Comparison of ENCODE assay signal across 8 cellular contexts in genomic region chrX:40996886-40997530, GRCh38.
DNase-seq lines count a peak whose midpoint lies in the region; ATAC-seq and TF ChIP-seq lines count a peak whose summit lies in the region.

No MANE protein-coding gene starts in this region.

- no peaks in the 10 kb centered on the region for H3K9me3 ChIP-seq in HUES48 (ENCODE audit: control insufficient read depth, insufficient read depth, low read length)
- no peaks in the 10 kb centered on the region for H3K9me3 ChIP-seq in psoas muscle
- no peaks in the 10 kb centered on the region for H3K9me3 ChIP-seq in Peyer's patch

- ATAC-seq in psoas muscle (peak; percentile 55 to 89 (median 88)), GM21576 (IDR thresholded peaks at IDR 0.05; ENCODE audit: unreplicated experiment) (no peak)

- peak overlapping the region; percentile 10; the same call in 1 of the 2 replicates for H3K9ac ChIP-seq in HUES48 (ENCODE audit: low read depth, low read length)

- DNase-seq in Caki2 (ENCODE audit: low read depth): peak; percentile 57
- peak; percentile 82 for DNase-seq in SKM-1 treated with dmso at 0.1 percent for 144 hours (lab: John Stamatoyannopoulos, UW; ENCODE audit: unreplicated experiment)
- DNase-seq in germinal center (ENCODE audit: low spot score): peak; percentile 9
- DNase-seq in psoas muscle: no peak
- DNase-seq in Peyer's patch: no peak
- DNase-seq in stimulated activated CD8-positive, alpha-beta memory T cell treated with anti-CD3 and anti-CD28 coated beads, Interleukin-4, amount 100 ng/mL, for 48 hours: no peak

- no peak for TF ChIP-seq CTCF in psoas muscle (IDR thresholded peaks at IDR 0.05)
- TF ChIP-seq CTCF in Peyer's patch (IDR thresholded peaks at IDR 0.05): no peak

- no peaks in the 10 kb centered on the region for H3K27me3 ChIP-seq in HUES48 (ENCODE audit: control insufficient read depth, insufficient read depth, low read length)
- peaks cover 0 to 19% (median 0%) of the 10 kb centered on the region in 3 donors for H3K27me3 ChIP-seq in psoas muscle (ENCODE audit: insufficient read depth in 3 of 3, low read length in 2 of 3)
- no peaks in the 10 kb centered on the region for H3K27me3 ChIP-seq in Peyer's patch

- in situ Hi-C loops in Caki2 (cut with HindIII; ENCODE audit: low pct_unique_long_range_greater_than_20kb, low sequenced_read_pairs): no loop called here

- no peak for TF ChIP-seq POLR2A in Peyer's patch (IDR thresholded peaks at IDR 0.05)

- 20 to 27% (median 25%) methylated on average over 3 of the region's 3 CpGs for WGBS in psoas muscle, 3 donors

- intact Hi-C loops in psoas muscle (cut with DNase I): loop anchor here in 1 of 2 donors (5.0 kb wide), 1 partner anchor 40 kb away; no protein-coding TSS in a partner anchor

- no peaks in the 10 kb centered on the region for H3K36me3 ChIP-seq in HUES48 (ENCODE audit: control insufficient read depth, insufficient read depth, low read length)
- H3K36me3 ChIP-seq in psoas muscle (ENCODE audit: insufficient read depth in 1 of 2, low read depth in 1 of 2): no peaks in the 10 kb centered on the region
- no peaks in the 10 kb centered on the region for H3K36me3 ChIP-seq in Peyer's patch

- H3K4me1 ChIP-seq in HUES48 (ENCODE audit: control insufficient read depth, insufficient read depth, low read length): peaks cover 3% of the 10 kb centered on the region; the same call in 1 of the 2 replicates
- H3K4me1 ChIP-seq in psoas muscle: no peaks in the 10 kb centered on the region
- H3K4me1 ChIP-seq in Peyer's patch: no peaks in the 10 kb centered on the region

- H3K27ac ChIP-seq in HUES48 (ENCODE audit: low read depth, low read length) (no peak overlapping the region), psoas muscle (no peak overlapping the region), Peyer's patch (no peak overlapping the region)

- H3K4me3 ChIP-seq in HUES48 (ENCODE audit: low read depth, low read length) (0 out of 2 replicates have a peak overlapping the region, but pooled peaks have one; percentile 6), psoas muscle (no peak overlapping the region), Peyer's patch (no peak overlapping the region)

Comparison
In these comparisons a context has a peak if more than half of its experiments do, and no peak if none do; other contexts are left out.
1. DNase-seq: peak in Caki2 (single experiment), SKM-1 treated with dmso at 0.1 percent for 144 hours (single experiment) and germinal center (single experiment); none in psoas muscle (0 of 2), Peyer's patch (0 of 3) and stimulated activated CD8-positive, alpha-beta memory T cell treated with anti-CD3 and anti-CD28 coated beads, Interleukin-4, amount 100 ng/mL, for 48 hours (single experiment).